ENCODE assay signal across 16 cellular contexts in genomic region chr10:26368463-26368862, GRCh38.
A peak's percentile ranks its signal among the peaks of the same experiment; 100 is the strongest.
DNase-seq lines count a peak whose midpoint lies in the region; ATAC-seq and TF ChIP-seq lines count a peak whose summit lies in the region.
"Had no signal": no experiment of that assay in that cellular context is flagged by ENCODE, and none has a peak within 500 bp of the region (broad histone marks: within the 10 kb centered on the region; RNA-seq: fewer than 3 reads in every experiment).

No MANE protein-coding gene starts in this region.

- no peak overlapping the region for H3K27ac Mint-ChIP-seq in activated T-cell treated with anti-CD3 and anti-CD28 coated beads, Interleukin-2, amount 50 U/mL, for 72 hours
- H3K27ac Mint-ChIP-seq: activated T-helper 2 cell treated with anti-CD3 and anti-CD28 coated beads, Interferon-gamma antibody, Interleukin-2, Interleukin-4, amounts not matched to agents 10 μg/mL and 5 μg/mL and 100 μg/mL, durations not matched to agents 14 hours and 24 hours and 36 hours; type B pancreatic cell had no signal

- ATAC-seq in GM18505 (IDR thresholded peaks at IDR 0.05; ENCODE audit: unreplicated experiment) = peak; percentile 35
- ATAC-seq in GM19452 (IDR thresholded peaks at IDR 0.05; ENCODE audit: unreplicated experiment) = peak; percentile 47
- ATAC-seq in HG02852 (IDR thresholded peaks at IDR 0.05; ENCODE audit: unreplicated experiment) = peak; percentile 46
- ATAC-seq in HG03460 (IDR thresholded peaks at IDR 0.05; ENCODE audit: unreplicated experiment) = peak; percentile 63
- ATAC-seq in left lung = no peak
- no peak for ATAC-seq in activated T-cell treated with anti-CD3 and anti-CD28 coated beads, Interleukin-2, amount 50 U/mL, for 72 hours (replicated peaks in 1 of 2)
- ATAC-seq: left colon, Right ventricle myocardium inferior had no signal

- no peak overlapping the region for H3K4me3 ChIP-seq in left lung

- H3K36me3 Mint-ChIP-seq in activated T-cell treated with anti-CD3 and anti-CD28 coated beads, Interleukin-2, amount 50 U/mL, for 72 hours (ENCODE audit: insufficient read depth in 2 of 2) = peaks cover 0 to 2% of the 10 kb centered on the region in 2 donors
- H3K36me3 Mint-ChIP-seq: type B pancreatic cell had no signal

- DNase-seq in DMS 273 treated with DMSO at 0.1 percent for 48 hours (lab: John Stamatoyannopoulos, UW) (no peak), left lung (no peak), GM19240 (ENCODE audit: insufficient read length, low spot score) (no peak)
- no peak for DNase-seq in activated T-cell treated with anti-CD3 and anti-CD28 coated beads, Interleukin-2, amount 50 U/mL, for 72 hours
- DNase-seq: aorta, hippocampal formation, NCI-H187 treated with DMSO at 0.1 percent for 48 hours had no signal

- intact Hi-C loops in left lung (cut with DNase I) = no loop called here

- H3K27me3 ChIP-seq in left lung = no peaks in the 10 kb centered on the region

- H3K4me1 ChIP-seq in left lung = no peaks in the 10 kb centered on the region

- peaks cover 4 to 5% of the 10 kb centered on the region in 2 donors for H3K9me3 Mint-ChIP-seq in activated T-cell treated with anti-CD3 and anti-CD28 coated beads, Interleukin-2, amount 50 U/mL, for 72 hours
- H3K9me3 Mint-ChIP-seq: activated T-helper 2 cell treated with anti-CD3 and anti-CD28 coated beads, Interferon-gamma antibody, Interleukin-2, Interleukin-4, amounts not matched to agents 10 μg/mL and 5 μg/mL and 100 μg/mL, durations not matched to agents 14 hours and 24 hours and 36 hours had no signal

- no peak for TF ChIP-seq POLR2A in GM18505 (IDR thresholded peaks at IDR 0.05; ENCODE audit: borderline replicate concordance, extremely low read depth, insufficient read depth, insufficient read length)

- H3K4me3 Mint-ChIP-seq in activated T-cell treated with anti-CD3 and anti-CD28 coated beads, Interleukin-2, amount 50 U/mL, for 72 hours = no peak overlapping the region
- H3K4me3 Mint-ChIP-seq: type B pancreatic cell had no signal

- no peak overlapping the region for H3K27ac ChIP-seq in left lung
- H3K27ac ChIP-seq: HL-60 had no signal

- no peaks in the 10 kb centered on the region for H3K27me3 Mint-ChIP-seq in activated T-cell treated with anti-CD3 and anti-CD28 coated beads, Interleukin-2, amount 50 U/mL, for 72 hours (ENCODE audit: low read depth)

- no peak for TF ChIP-seq CTCF in left lung (IDR thresholded peaks at IDR 0.05)

- no peaks in the 10 kb centered on the region for H3K4me1 Mint-ChIP-seq in activated T-cell treated with anti-CD3 and anti-CD28 coated beads, Interleukin-2, amount 50 U/mL, for 72 hours (ENCODE audit: low read depth)

- no peaks in the 10 kb centered on the region for H3K9me3 ChIP-seq in left lung

- no peaks in the 10 kb centered on the region for H3K36me3 ChIP-seq in left lung

Comparison
In these comparisons a context has a peak if more than half of its experiments do, and no peak if none do; other contexts are left out.
1. ATAC-seq: peak in GM18505 (single experiment), GM19452 (single experiment), HG02852 (single experiment) and HG03460 (single experiment); none in left lung (single experiment) and activated T-cell treated with anti-CD3 and anti-CD28 coated beads, Interleukin-2, amount 50 U/mL, for 72 hours (0 of 2).